20 cellular contexts compared by ENCODE assay signal in genomic region chr15:98916826-98917225, GRCh38.
"Had no signal": no experiment of that assay in that cellular context is flagged by ENCODE, and none has a peak within 500 bp of the region (broad histone marks: within the 10 kb centered on the region; RNA-seq: fewer than 3 reads in every experiment).

No MANE protein-coding gene starts in this region.

- H2AFZ ChIP-seq: hepatocyte had no signal

- H3K27ac ChIP-seq: gastroesophageal sphincter, hepatocyte had no signal

- H3K4me2 ChIP-seq: hepatocyte had no signal

- ATAC-seq: gastroesophageal sphincter; left colon; left ventricle myocardium superior; naive thymus-derived CD4-positive, alpha-beta T cell; right cardiac atrium; stimulated activated effector memory CD8-positive, alpha-beta T cell treated with anti-CD3 and anti-CD28 coated beads, Interleukin-12 subunit alpha, Interleukin-12 subunit beta, amount 100 ng/mL, for 72 hours; stimulated activated naive CD8-positive, alpha-beta T cell treated with anti-CD3 and anti-CD28 coated beads, Interleukin-15, Interleukin-2, amounts not matched to agents 100 U/mL and 50 U/mL, for 24 hours had no signal

- H3K9me3 ChIP-seq: esophagus squamous epithelium, gastroesophageal sphincter, transverse colon had no signal

- H3K79me2 ChIP-seq: hepatocyte had no signal

- DNase-seq: cerebellar nuclear complex; esophagus squamous epithelium; foreskin fibroblast; glutamatergic neuron; kidney; left colon; left ventricle myocardium superior; mesendoderm; naive thymus-derived CD4-positive, alpha-beta T cell; nephron progenitor cell; posterior cingulate gyrus; right cardiac atrium; stimulated activated CD4-positive, alpha-beta T cell treated with anti-CD3 and anti-CD28 coated beads, Interleukin-4, amount 100 ng/mL, for 1 hour; stimulated activated CD8-positive, alpha-beta memory T cell treated with anti-CD3 and anti-CD28 coated beads, Interleukin-4, amount 100 ng/mL, for 48 hours; stimulated activated naive CD8-positive, alpha-beta T cell treated with anti-CD3 and anti-CD28 coated beads, Interleukin-15, Interleukin-2, amounts not matched to agents 100 U/mL and 50 U/mL, for 24 hours; transverse colon had no signal

- H3K4me3 ChIP-seq: esophagus squamous epithelium, gastroesophageal sphincter, hepatocyte, lung, transverse colon had no signal

- H3K27me3 ChIP-seq: esophagus squamous epithelium, gastroesophageal sphincter, hepatocyte, transverse colon had no signal
